In genomic region chr18:80046011-80046410, GRCh38 we compare ENCODE assay signal across 19 cellular contexts.
"Had no signal": no experiment of that assay in that cellular context is flagged by ENCODE, and none has a peak within 500 bp of the region (broad histone marks: within the 10 kb centered on the region; RNA-seq: fewer than 3 reads in every experiment).

No MANE protein-coding gene starts in this region.

- ATAC-seq: left lobe of liver; mucosa of descending colon; stimulated activated naive CD8-positive, alpha-beta T cell treated with anti-CD3 and anti-CD28 coated beads, Interleukin-15, amount 100 ng/mL, for 72 hours had no signal

- H3K27ac Mint-ChIP-seq: mesothelial cell of epicardium, naive B cell, nephron had no signal

- H3K4me1 Mint-ChIP-seq: mesothelial cell of epicardium; stimulated activated naive CD8-positive, alpha-beta T cell treated with anti-CD3 and anti-CD28 coated beads, Interleukin-15, amount 100 ng/mL, for 72 hours had no signal

- DNase-seq: cortex of kidney; effector CD4-positive, alpha-beta T cell; mesenchymal stem cell; mucosa of descending colon; naive B cell; nucleus accumbens; ovary; right lobe of liver; small intestine; stimulated activated CD4-positive, alpha-beta T cell treated with anti-CD3 and anti-CD28 coated beads, Interleukin-15, amount 100 ng/mL, for 24 hours; stimulated activated CD4-positive, alpha-beta T cell treated with anti-CD3 and anti-CD28 coated beads, Interleukin-2, amount 100 ng/mL, for 48 hours; stimulated activated naive CD4-positive, alpha-beta T cell; stimulated activated naive CD8-positive, alpha-beta T cell treated with anti-CD3 and anti-CD28 coated beads, Interleukin-15, amount 100 ng/mL, for 72 hours; transverse colon had no signal

- FAIRE-seq: frontal cortex, keratinocyte, small intestine had no signal

- H3K4me3 Mint-ChIP-seq: mesothelial cell of epicardium; nephron; stimulated activated naive CD8-positive, alpha-beta T cell treated with anti-CD3 and anti-CD28 coated beads, Interleukin-15, amount 100 ng/mL, for 72 hours had no signal

- H3K27me3 Mint-ChIP-seq: naive B cell; stimulated activated naive CD8-positive, alpha-beta T cell treated with anti-CD3 and anti-CD28 coated beads, Interleukin-15, amount 100 ng/mL, for 72 hours had no signal
